8 cellular contexts compared by ENCODE assay signal in the genomic region with DNA sequence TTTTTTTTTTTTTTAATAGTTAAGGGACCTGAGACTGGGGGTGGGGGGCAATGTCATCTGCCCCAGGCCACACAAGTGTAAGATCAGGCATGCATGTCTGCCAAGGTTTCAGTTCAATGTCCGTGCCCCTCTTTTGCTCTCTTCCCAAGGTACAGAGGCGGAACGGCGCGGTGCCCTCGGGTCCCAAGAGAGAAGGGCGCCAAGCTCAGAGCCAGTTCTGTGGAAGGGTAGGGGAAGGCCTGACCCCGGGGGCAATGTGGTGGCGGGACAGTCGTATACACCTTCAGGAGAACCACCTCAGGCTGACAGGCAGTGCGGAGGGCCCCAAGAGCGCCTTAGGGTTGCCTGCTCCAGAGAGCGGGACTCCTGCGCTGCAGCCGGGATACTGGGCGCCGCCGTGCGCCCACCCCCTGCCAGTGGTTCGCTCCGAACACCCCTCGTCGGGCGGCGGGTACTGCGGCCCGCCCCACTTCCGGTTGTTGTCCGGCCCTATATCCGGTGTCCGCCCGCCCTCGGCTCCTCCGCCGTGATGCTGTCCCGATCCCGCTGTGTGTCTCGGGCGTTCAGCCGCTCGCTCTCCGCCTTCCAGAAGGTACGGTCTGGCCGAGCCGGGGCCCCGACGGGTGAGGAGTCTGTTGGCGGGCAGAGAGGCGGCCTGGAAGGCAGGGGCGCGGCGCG. TPM values are rescaled to one million over a fixed set of nuclear protein-coding genes. Genes with fewer than 3 reads are reported as not detected.
A peak's percentile ranks its signal among the peaks of the same experiment; 100 is the strongest.
DNase-seq lines count a peak whose midpoint lies in the region; ATAC-seq and TF ChIP-seq lines count a peak whose summit lies in the region.

TSS of gene DLST (plus strand) at position 492 of the 678 bp plus-strand sequence. CDS start at position 530, 38 bp downstream.

- H3K79me2 ChIP-seq in OCI-LY7 (ENCODE audit: insufficient read depth, low read depth, low read length): peaks cover 48% of the 10 kb centered on the region

- no peaks in the 10 kb centered on the region for H3K9me3 ChIP-seq in OCI-LY7 (ENCODE audit: low read length)

- H3K27ac ChIP-seq in OCI-LY7 (ENCODE audit: low read depth, low read length, poor library complexity, severe bottlenecking): peak within 1 kb of the TSS; percentile 72

- ATAC-seq in GM21515 (IDR thresholded peaks at IDR 0.05; ENCODE audit: unreplicated experiment): peak; percentile 82

- no peaks in the 10 kb centered on the region for H3K9me2 ChIP-seq in OCI-LY7 (ENCODE audit: insufficient read depth, low read length)

- no peak for TF ChIP-seq CTCF in OCI-LY7 (conservative IDR thresholded peaks at IDR 0.05; ENCODE audit: low read length)

- CTCF ChIA-PET in OCI-LY7 (lab: Charles Lee; ENCODE audit: unreplicated experiment): no interaction called here

- peak within 1 kb of the TSS; percentile 87 for H3K4me2 ChIP-seq in OCI-LY7 (ENCODE audit: low read length)

- POLR2A ChIA-PET in OCI-LY7 (lab: Charles Lee): interaction anchor here (0.6 to 1.9 kb wide), 7 partner anchors 8 to 1369 kb away, joined by 3 to 8 read pairs (median 5); no protein-coding TSS in a partner anchor

- peaks cover 33% of the 10 kb centered on the region for H3K36me3 ChIP-seq in OCI-LY7 (ENCODE audit: insufficient read depth, low read length)

- peaks cover 45% of the 10 kb centered on the region for H3K4me1 ChIP-seq in OCI-LY7 (ENCODE audit: insufficient read depth, low read length, poor library complexity, severe bottlenecking)

- intact Hi-C loops in OCI-LY7 (cut with micrococcal nuclease; ENCODE audit: unreplicated experiment): no loop called here

- H4K20me1 ChIP-seq in OCI-LY7 (ENCODE audit: insufficient read depth, low read length): peaks cover 32% of the 10 kb centered on the region

- peak within 1 kb of the TSS; percentile 88 for H2AFZ ChIP-seq in OCI-LY7 (ENCODE audit: low read length)

- H3K4me3 ChIP-seq in OCI-LY7 (ENCODE audit: low read depth, low read length, poor library complexity, severe bottlenecking): peak within 1 kb of the TSS; percentile 94

- BruUV-seq in OCI-LY7 (replicated peaks; lab: Mats Ljungman, UMichigan): no TSS peak

- DNase-seq in DMS 273 (lab: John Stamatoyannopoulos, UW; ENCODE audit: unreplicated experiment) (peak; percentile 96), HuH-7 (ENCODE audit: low spot score) (peak; percentile 79), OCI-LY7 (ENCODE audit: low spot score) (peak; percentile 92), activated T-cell treated with anti-CD3 and anti-CD28 coated beads for 1 hour (ENCODE audit: low read depth) (peak; percentile 79), epidermal melanocyte (ENCODE audit: insufficient read length, low spot score) (peak; percentile 90), middle frontal gyrus (ENCODE audit: extremely low spot score, low spot score) (peak; percentile 73)
- DNase-seq in stimulated activated CD8-positive, alpha-beta memory T cell treated with anti-CD3 and anti-CD28 coated beads, Interleukin-4, amount 100 ng/mL, for 1 hour (ENCODE audit: low read depth in 2 of 2, low spot score in 1 of 2): peak; percentile 60 to 69

RNA-seq across cellular contexts. Expression of gene DLST, which starts in this region (rescaled TPM):
- 70.2 and 74.4 TPM in 2 replicates for total RNA-seq in OCI-LY7 (2014; rRNA removed; shearing (Covaris generic))
- total RNA-seq in OCI-LY7 (2022): 95.1 and 95.7 TPM in 2 replicates

Comparison
In these comparisons a context has a peak if more than half of its experiments do, and no peak if none do; other contexts are left out.
1. Peak in every context shown above with its lines: DNase-seq, ATAC-seq, H3K4me3 ChIP-seq and H3K27ac ChIP-seq.